8 cellular contexts compared by ENCODE assay signal in genomic region chr7:7157177-7157886, GRCh38. TPM values are rescaled to one million over a fixed set of nuclear protein-coding genes. Genes with fewer than 3 reads are reported as not detected.
A peak's percentile ranks its signal among the peaks of the same experiment; 100 is the strongest.
DNase-seq lines count a peak whose midpoint lies in the region; ATAC-seq and TF ChIP-seq lines count a peak whose summit lies in the region.

No MANE protein-coding gene starts in this region.

- ATAC-seq in GM18520 (IDR thresholded peaks at IDR 0.05; ENCODE audit: unreplicated experiment), result peak; percentile 78
- peak; percentile 60 for ATAC-seq in HG02840 (IDR thresholded peaks at IDR 0.05; ENCODE audit: low FRiP score, unreplicated experiment)
- peak; percentile 95 for ATAC-seq in activated T-helper 17 cell treated with anti-CD3 and anti-CD28 coated beads, Interleukin-2, amount 50 U/mL, for 72 hours (replicated peaks)
- ATAC-seq in omental fat pad (ENCODE audit: low FRiP score), result no peak

- H2AFZ ChIP-seq in OCI-LY1 (ENCODE audit: low read length), result no peak overlapping the region

- H3K9ac ChIP-seq in OCI-LY1 (ENCODE audit: low read length), result peak overlapping the region; percentile 59; the same call in 1 of the 2 replicates

- peak overlapping the region; percentile 83 for H3K27ac Mint-ChIP-seq in activated T-helper 17 cell treated with anti-CD3 and anti-CD28 coated beads, Interleukin-2, amount 50 U/mL, for 72 hours

- H3K27me3 ChIP-seq in OCI-LY1 (ENCODE audit: insufficient read depth, low read length), result no peaks in the 10 kb centered on the region

- no peaks in the 10 kb centered on the region for H3K36me3 Mint-ChIP-seq in activated T-helper 17 cell treated with anti-CD3 and anti-CD28 coated beads, Interleukin-2, amount 50 U/mL, for 72 hours (ENCODE audit: low read depth)

- H3K4me3 ChIP-seq in OCI-LY1 (ENCODE audit: low read depth, low read length, poor library complexity, severe bottlenecking), result peak overlapping the region; percentile 60

- H4K20me1 ChIP-seq in OCI-LY1 (ENCODE audit: insufficient read depth, low read length), result no peaks in the 10 kb centered on the region

- no peak for TF ChIP-seq CTCF in OCI-LY1 (IDR thresholded peaks at IDR 0.05; ENCODE audit: low read length)
- TF ChIP-seq CTCF in omental fat pad (IDR thresholded peaks at IDR 0.05), result no peak

- H3K9me2 ChIP-seq in OCI-LY1 (ENCODE audit: low read depth, low read length), result no peaks in the 10 kb centered on the region

- no peaks in the 10 kb centered on the region; the same call in 1 of the 2 replicates for H3K79me2 ChIP-seq in OCI-LY1 (ENCODE audit: insufficient read depth, low read length)

- POLR2A ChIA-PET in HEK293T (lab: Yijun Ruan, JAX), result no interaction called here

- peak; percentile 50 for DNase-seq in medulla oblongata (ENCODE audit: extremely low spot score)
- no peak for DNase-seq in omental fat pad (ENCODE audit: low spot score)
- DNase-seq in amygdala (lab: John Stamatoyannopoulos, UW), result no peak
- DNase-seq in HEK293T (ENCODE audit: extremely low spot score), result no peak

- no peaks in the 10 kb centered on the region for H3F3A ChIP-seq in OCI-LY1 (ENCODE audit: insufficient read depth, low read length)

- H3K4me2 ChIP-seq in OCI-LY1 (ENCODE audit: low read length), result peak overlapping the region; percentile 57

- H3K9me3 ChIP-seq in OCI-LY1 (ENCODE audit: low read length), result no peaks in the 10 kb centered on the region

- CTCF ChIA-PET in HEK293T (lab: Yijun Ruan, JAX), result no interaction called here

- peak overlapping the region; percentile 68 for H3K27ac ChIP-seq in OCI-LY1 (ENCODE audit: low read depth, low read length, poor library complexity, severe bottlenecking)

- H3K9me3 Mint-ChIP-seq in activated T-helper 17 cell treated with anti-CD3 and anti-CD28 coated beads, Interleukin-2, amount 50 U/mL, for 72 hours, result no peaks in the 10 kb centered on the region

- H3K4me3 Mint-ChIP-seq in activated T-helper 17 cell treated with anti-CD3 and anti-CD28 coated beads, Interleukin-2, amount 50 U/mL, for 72 hours, result peak overlapping the region; percentile 68

- peaks cover 44% of the 10 kb centered on the region for H3K4me1 ChIP-seq in OCI-LY1 (ENCODE audit: insufficient read depth, low read length, severe bottlenecking)

- no peaks in the 10 kb centered on the region for H3K36me3 ChIP-seq in OCI-LY1 (ENCODE audit: insufficient read depth, low read length)

- peaks cover 38% of the 10 kb centered on the region for H3K4me1 Mint-ChIP-seq in activated T-helper 17 cell treated with anti-CD3 and anti-CD28 coated beads, Interleukin-2, amount 50 U/mL, for 72 hours

- H3K27me3 Mint-ChIP-seq in activated T-helper 17 cell treated with anti-CD3 and anti-CD28 coated beads, Interleukin-2, amount 50 U/mL, for 72 hours, result no peaks in the 10 kb centered on the region

TF ChIP-seq in HEK293T, 16 proteins besides CTCF, POLR2A, EP300 and RAD21:
- TF ChIP-seq PKNOX1 (IDR thresholded peaks at IDR 0.05) (no peak), ARNT (IDR thresholded peaks at IDR 0.05) (no peak), SUZ12 (IDR thresholded peaks at IDR 0.05) (no peak), BHLHE40 (IDR thresholded peaks at IDR 0.05; ENCODE audit: borderline replicate concordance) (no peak), ELF4 (IDR thresholded peaks at IDR 0.05) (no peak), NFRKB (IDR thresholded peaks at IDR 0.05) (no peak), L3MBTL2 (conservative IDR thresholded peaks at IDR 0.05) (no peak), FOXA1 (IDR thresholded peaks at IDR 0.05) (no peak), LEF1 (IDR thresholded peaks at IDR 0.05; ENCODE audit: borderline replicate concordance) (no peak), FOXK2 (IDR thresholded peaks at IDR 0.05) (no peak), FOXM1 (IDR thresholded peaks at IDR 0.05; ENCODE audit: borderline replicate concordance) (no peak), ZNF384 (IDR thresholded peaks at IDR 0.05) (no peak), CTBP1 (IDR thresholded peaks at IDR 0.05; ENCODE audit: borderline replicate concordance) (no peak)
TF ChIP-seq in HEK293T: peak in this region for 0.

RNA-seq across cellular contexts. Expression of gene C1GALT1, which starts 25.0 kb away (rescaled TPM):
- 10 to 100 TPM; 40.9 to 47.2 TPM for total RNA-seq in activated T-helper 17 cell treated with anti-CD3 and anti-CD28 coated beads, Interleukin-2, amount 50 U/mL, for 72 hours
- 10 to 100 TPM; 17.6 to 38.3 (median 30.8) TPM for total RNA-seq in omental fat pad
